In the genomic region with DNA sequence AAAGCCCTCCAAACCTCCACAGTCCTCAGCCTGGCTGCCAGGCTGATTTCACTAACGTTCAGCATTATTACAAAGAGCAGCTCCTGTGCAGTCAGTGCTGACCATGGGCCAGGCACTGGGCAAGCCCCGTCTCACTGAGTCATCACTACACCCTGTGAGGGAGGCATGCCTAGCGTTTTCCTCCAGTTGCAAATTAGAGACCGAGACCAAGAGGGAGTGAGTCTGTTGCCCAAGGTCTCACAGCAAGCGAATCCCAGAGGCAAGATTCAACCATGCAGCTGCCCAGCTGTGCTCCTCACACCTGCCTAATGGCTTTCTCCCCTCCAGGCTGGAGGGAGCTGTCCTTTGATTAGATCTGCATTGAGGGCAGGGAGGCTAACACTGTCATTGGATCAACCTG, we compare ENCODE assay signal across 1 cellular context.
TF ChIP-seq lines count a peak whose summit lies in the region.

No MANE protein-coding gene starts in this region.

TF ChIP-seq in H1, 55 proteins besides CTCF, POLR2A, EP300 and RAD21 (continued from another document):
- TF ChIP-seq SRF (IDR thresholded peaks at IDR 0.05; ENCODE audit: low read depth, low read length) (no peak), CEBPB (IDR thresholded peaks at IDR 0.05; ENCODE audit: low read depth, low read length) (peak; percentile 46; the same call in 1 of the 2 replicates), CTBP2 (IDR thresholded peaks at IDR 0.05; ENCODE audit: borderline replicate concordance, insufficient read depth, insufficient read length, low read length) (no peak), SUZ12 (IDR thresholded peaks at IDR 0.05; ENCODE audit: low read length) (no peak), SIRT6 (IDR thresholded peaks at IDR 0.05; ENCODE audit: low read length) (no peak), ZNF274 (IDR thresholded peaks at IDR 0.05; ENCODE audit: borderline replicate concordance, extremely low read depth, low read length) (no peak), TCF12 (IDR thresholded peaks at IDR 0.05; ENCODE audit: low read depth, low read length) (0 out of 2 replicates have a peak, but pooled peaks have one; percentile 37), RXRA (IDR thresholded peaks at IDR 0.05; ENCODE audit: insufficient read depth, low read depth, low read length) (no peak), KDM4A (IDR thresholded peaks at IDR 0.05; ENCODE audit: low read depth, low read length, severe bottlenecking) (no peak), JUND (IDR thresholded peaks at IDR 0.05; ENCODE audit: low read length) (peak; percentile 29; the same call in 1 of the 2 replicates), YY1 (IDR thresholded peaks at IDR 0.05; ENCODE audit: low read depth, low read length) (no peak), MAFK (IDR thresholded peaks at IDR 0.05; ENCODE audit: low read depth, low read length) (peak; percentile 3; the same call in 1 of the 2 replicates), TBP (IDR thresholded peaks at IDR 0.05; ENCODE audit: low read depth, low read length) (peak; percentile 67; the same call in 1 of the 2 replicates), SIN3A (conservative IDR thresholded peaks at IDR 0.05 in 1 of 2, IDR thresholded peaks at IDR 0.05 in 1 of 2; ENCODE audit: low read depth in 1 of 2, low read length in 2 of 2) (no peak), CREB1 (IDR thresholded peaks at IDR 0.05) (no peak; the same call in 1 of the 2 replicates)
- TF ChIP-seq, protein P1, sequence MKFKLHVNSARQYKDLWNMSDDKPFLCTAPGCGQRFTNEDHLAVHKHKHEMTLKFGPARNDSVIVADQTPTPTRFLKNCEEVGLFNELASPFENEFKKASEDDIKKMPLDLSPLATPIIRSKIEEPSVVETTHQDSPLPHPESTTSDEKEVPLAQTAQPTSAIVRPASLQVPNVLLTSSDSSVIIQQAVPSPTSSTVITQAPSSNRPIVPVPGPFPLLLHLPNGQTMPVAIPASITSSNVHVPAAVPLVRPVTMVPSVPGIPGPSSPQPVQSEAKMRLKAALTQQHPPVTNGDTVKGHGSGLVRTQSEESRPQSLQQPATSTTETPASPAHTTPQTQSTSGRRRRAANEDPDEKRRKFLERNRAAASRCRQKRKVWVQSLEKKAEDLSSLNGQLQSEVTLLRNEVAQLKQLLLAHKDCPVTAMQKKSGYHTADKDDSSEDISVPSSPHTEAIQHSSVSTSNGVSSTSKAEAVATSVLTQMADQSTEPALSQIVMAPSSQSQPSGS (IDR thresholded peaks at IDR 0.05; ENCODE audit: low read length): no peak
- TF ChIP-seq, protein P2, sequence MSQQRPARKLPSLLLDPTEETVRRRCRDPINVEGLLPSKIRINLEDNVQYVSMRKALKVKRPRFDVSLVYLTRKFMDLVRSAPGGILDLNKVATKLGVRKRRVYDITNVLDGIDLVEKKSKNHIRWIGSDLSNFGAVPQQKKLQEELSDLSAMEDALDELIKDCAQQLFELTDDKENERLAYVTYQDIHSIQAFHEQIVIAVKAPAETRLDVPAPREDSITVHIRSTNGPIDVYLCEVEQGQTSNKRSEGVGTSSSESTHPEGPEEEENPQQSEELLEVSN (IDR thresholded peaks at IDR 0.05): 0 out of 2 replicates have a peak, but pooled peaks have one; percentile 16
- TF ChIP-seq, protein P3, sequence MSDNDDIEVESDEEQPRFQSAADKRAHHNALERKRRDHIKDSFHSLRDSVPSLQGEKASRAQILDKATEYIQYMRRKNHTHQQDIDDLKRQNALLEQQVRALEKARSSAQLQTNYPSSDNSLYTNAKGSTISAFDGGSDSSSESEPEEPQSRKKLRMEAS (IDR thresholded peaks at IDR 0.05): peak; percentile 53
TF ChIP-seq in H1: peak in this region for 8.
